ENCODE assay signal across 15 cellular contexts in genomic region chr6:74519172-74519571, GRCh38.
A peak's percentile ranks its signal among the peaks of the same experiment; 100 is the strongest.
DNase-seq lines count a peak whose midpoint lies in the region; ATAC-seq, FAIRE-seq and TF ChIP-seq lines count a peak whose summit lies in the region.
"Had no signal": no experiment of that assay in that cellular context is flagged by ENCODE, and none has a peak within 500 bp of the region (broad histone marks: within the 10 kb centered on the region; RNA-seq: fewer than 3 reads in every experiment).

No MANE protein-coding gene starts in this region.

- DNase-seq in GM04504 (ENCODE audit: low read depth) (peak; percentile 35), RWPE1 (ENCODE audit: low spot score) (peak; percentile 10), endothelial cell of umbilical vein (ENCODE audit: low read depth, low spot score) (peak; percentile 37), osteoblast (ENCODE audit: insufficient read length, low spot score, missing footprints) (peak; percentile 72), UCSD-AML1 (lab: John Stamatoyannopoulos, UW; ENCODE audit: unreplicated experiment) (no peak), OCI-M2 (lab: John Stamatoyannopoulos, UW; ENCODE audit: unreplicated experiment) (no peak)
- DNase-seq: activated CD4-positive, alpha-beta T cell treated with anti-CD3 and anti-CD28 coated beads, Interleukin-2, amount 10 ng/mL, durations not matched to agents 24 days and 14 days; NCI-H1105; NCI-H446 treated with DMSO at 0.1 percent for 48 hours; occipital lobe; PC-9; T-cell had no signal

- H3K27me3 ChIP-seq in endothelial cell of umbilical vein (ENCODE audit: control insufficient read depth in 2 of 2, insufficient read depth in 2 of 2, low read length in 2 of 2) (no peaks in the 10 kb centered on the region), osteoblast (ENCODE audit: insufficient read depth, low read length) (no peaks in the 10 kb centered on the region)
- H3K27me3 ChIP-seq: cardiac muscle cell had no signal

- H3K27ac ChIP-seq in RWPE1 (no peak overlapping the region), endothelial cell of umbilical vein (ENCODE audit: insufficient read depth, low read depth, low read length) (no peak overlapping the region), osteoblast (ENCODE audit: low read depth, low read length) (no peak overlapping the region)
- H3K27ac ChIP-seq: cardiac muscle cell, PC-9 had no signal

- H2AFZ ChIP-seq in endothelial cell of umbilical vein (ENCODE audit: low read depth, low read length) (no peak overlapping the region), osteoblast (ENCODE audit: low read length) (no peak overlapping the region)
- H2AFZ ChIP-seq: PC-9 had no signal

- H3K36me3 ChIP-seq in endothelial cell of umbilical vein (ENCODE audit: control insufficient read depth in 2 of 2, extremely low read depth in 1 of 2, insufficient read depth in 2 of 2, low read length in 2 of 2) (no peaks in the 10 kb centered on the region), osteoblast (ENCODE audit: insufficient read depth, low read length) (no peaks in the 10 kb centered on the region)
- H3K36me3 ChIP-seq: cardiac muscle cell had no signal

- no peak for TF ChIP-seq CTCF in RWPE1 (conservative IDR thresholded peaks at IDR 0.05; ENCODE audit: low read depth)
- no peak for TF ChIP-seq CTCF in endothelial cell of umbilical vein (IDR thresholded peaks at IDR 0.05; ENCODE audit: extremely low read depth in 1 of 2, insufficient read depth in 1 of 2, low read depth in 1 of 2, low read length in 2 of 2)
- TF ChIP-seq CTCF in osteoblast (IDR thresholded peaks at IDR 0.05; ENCODE audit: extremely low read depth, low read depth, low read length): no peak

- no peak for FAIRE-seq in endothelial cell of umbilical vein (lab: Jason Lieb, UNC)

- H3K79me2 ChIP-seq in endothelial cell of umbilical vein (ENCODE audit: control insufficient read depth, insufficient read depth, low read length) (no peaks in the 10 kb centered on the region), osteoblast (ENCODE audit: insufficient read depth, low read length) (no peaks in the 10 kb centered on the region)

- H3K9ac ChIP-seq in endothelial cell of umbilical vein (replicated peaks; ENCODE audit: extremely low read depth, insufficient read depth, low read length): no peak overlapping the region

- dilution Hi-C loops in endothelial cell of umbilical vein (cut with MboI; ENCODE audit: extremely low pct_ligation_motif_present, low sequenced_read_pairs): no loop called here

- no peak for TF ChIP-seq POLR2A in endothelial cell of umbilical vein (IDR thresholded peaks at IDR 0.05; ENCODE audit: low read depth, low read length)

- no peak overlapping the region for H3K4me3 ChIP-seq in endothelial cell of umbilical vein (replicated peaks in 1 of 3; ENCODE audit: insufficient read depth in 1 of 3, low read depth in 1 of 3, low read length in 3 of 3)
- H3K4me3 ChIP-seq in osteoblast (ENCODE audit: insufficient read depth, low read length): no peak overlapping the region
- H3K4me3 ChIP-seq: cardiac muscle cell, PC-9 had no signal

- ATAC-seq in GM21360 (IDR thresholded peaks at IDR 0.05; ENCODE audit: unreplicated experiment) (no peak), GM18907 (IDR thresholded peaks at IDR 0.05; ENCODE audit: unreplicated experiment) (no peak)
- ATAC-seq: T-cell had no signal

- H3K9me3 ChIP-seq in endothelial cell of umbilical vein (replicated peaks; ENCODE audit: control insufficient read depth, insufficient read depth, low read length) (no peaks in the 10 kb centered on the region), osteoblast (ENCODE audit: low read depth, low read length) (no peaks in the 10 kb centered on the region)

- H3K9me1 ChIP-seq in endothelial cell of umbilical vein (replicated peaks; ENCODE audit: control insufficient read depth, extremely low read depth, insufficient read depth, low read length): no peaks in the 10 kb centered on the region

- no peak overlapping the region for H3K4me2 ChIP-seq in endothelial cell of umbilical vein (ENCODE audit: insufficient read depth, low read length)
- H3K4me2 ChIP-seq in osteoblast (ENCODE audit: insufficient read depth, low read length): no peak overlapping the region
- H3K4me2 ChIP-seq: PC-9 had no signal

- CTCF ChIA-PET in RWPE1 (lab: Yijun Ruan, JAX): no interaction called here
- CTCF ChIA-PET in endothelial cell of umbilical vein (lab: Charles Lee): interaction anchor here (0.7 to 1.5 kb wide), 5 partner anchors 10 to 691 kb away, joined by 3 to 5 read pairs (median 3); no protein-coding TSS in a partner anchor

- POLR2A ChIA-PET in RWPE1 (lab: Yijun Ruan, JAX; ENCODE audit: low non-redundant PET) (no interaction called here), endothelial cell of umbilical vein (lab: Charles Lee) (no interaction called here)

- H4K20me1 ChIP-seq in endothelial cell of umbilical vein (replicated peaks; ENCODE audit: control insufficient read depth, extremely low read depth, insufficient read depth, low read length): no peaks in the 10 kb centered on the region
- H4K20me1 ChIP-seq in osteoblast (ENCODE audit: insufficient read depth, low read length): no peaks in the 10 kb centered on the region

- BruUV-seq in endothelial cell of umbilical vein (replicated peaks; lab: Mats Ljungman, UMichigan): no TSS peak

- no peaks in the 10 kb centered on the region for H3K4me1 ChIP-seq in endothelial cell of umbilical vein (ENCODE audit: control insufficient read depth, extremely low read depth, insufficient read depth, low read length)
- no peaks in the 10 kb centered on the region for H3K4me1 ChIP-seq in osteoblast (ENCODE audit: insufficient read depth, low read length)

- intact Hi-C loops in endothelial cell of umbilical vein (cut with micrococcal nuclease): no loop called here

TF ChIP-seq in endothelial cell of umbilical vein, 7 proteins besides CTCF, POLR2A, EP300 and RAD21:
- TF ChIP-seq MAX (IDR thresholded peaks at IDR 0.05; ENCODE audit: insufficient read depth, insufficient read length) (no peak), FOS (IDR thresholded peaks at IDR 0.05; ENCODE audit: borderline replicate concordance, insufficient read depth, low read length) (peak; percentile 47)

Comparison
In these comparisons a context has a peak if more than half of its experiments do, and no peak if none do; other contexts are left out.
1. DNase-seq: peak in GM04504 (single experiment), RWPE1 (single experiment), endothelial cell of umbilical vein (single experiment) and osteoblast (single experiment); none in UCSD-AML1 (single experiment) and OCI-M2 (single experiment).